In the genomic region with DNA sequence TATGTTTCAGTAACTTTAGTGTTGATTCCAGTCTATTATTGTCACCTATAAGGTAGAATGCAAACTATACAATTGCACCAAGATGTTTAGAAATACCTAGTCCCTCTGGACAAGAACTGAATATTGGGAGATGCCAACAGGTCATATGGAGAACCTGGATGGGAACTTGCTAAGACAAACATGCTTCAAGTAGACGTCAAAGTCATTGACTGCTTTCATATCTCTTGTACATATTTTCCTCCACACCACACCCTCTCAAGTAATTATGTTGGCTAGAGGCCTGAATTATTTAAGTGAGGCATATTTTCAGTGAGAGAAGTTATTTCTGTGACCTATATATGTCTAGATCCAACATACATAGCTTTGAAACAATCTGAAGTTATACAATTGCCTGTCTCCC, we compare ENCODE assay signal across 9 cellular contexts.
"Had no signal": no experiment of that assay in that cellular context is flagged by ENCODE, and none has a peak within 500 bp of the region (broad histone marks: within the 10 kb centered on the region; RNA-seq: fewer than 3 reads in every experiment).

No MANE protein-coding gene starts in this region.

- H3K9me3 Mint-ChIP-seq: GM23338, H9 had no signal

- DNase-seq: GM23248, GOT3, H7, H9, HCEC 1CT, HFFc6 had no signal

- H3K9ac ChIP-seq: GM23248 had no signal

- ATAC-seq: GM23338, HCT116 had no signal

- H3K4me3 ChIP-seq: GM23248, GM23338, HAP-1 had no signal

- H3K4me1 Mint-ChIP-seq: GM23338, H9 had no signal

- H3K9me3 ChIP-seq: HAP-1 had no signal

- H3K4me3 Mint-ChIP-seq: GM23338, H9, HFFc6 had no signal

- H3K27ac Mint-ChIP-seq: GM23338, H9, HFFc6 had no signal

- H3K36me3 ChIP-seq: HAP-1 had no signal

- H3K27ac ChIP-seq: GM23248 had no signal

- H3K4me1 ChIP-seq: HAP-1 had no signal
